8 cellular contexts compared by ENCODE assay signal in genomic region chr12:2691001-2691339, GRCh38.
DNase-seq lines count a peak whose midpoint lies in the region; ATAC-seq and TF ChIP-seq lines count a peak whose summit lies in the region.

No MANE protein-coding gene starts in this region.

- peak overlapping the region; percentile 70 for H4K12ac ChIP-seq in trophoblast cell (ENCODE audit: low read depth, low read length)

- H3K27ac ChIP-seq in IMR-90 (ENCODE audit: insufficient read depth, low read length) (no peak overlapping the region), trophoblast cell (ENCODE audit: low read depth, low read length) (no peak overlapping the region)

- peak overlapping the region; percentile 76 for H2AFZ ChIP-seq in IMR-90 (replicated peaks; ENCODE audit: low read length, poor library complexity)
- H2AFZ ChIP-seq in trophoblast cell (ENCODE audit: insufficient read depth, low read length, poor library complexity), result peak overlapping the region; percentile 69

- no peak overlapping the region for H2BK20ac ChIP-seq in IMR-90 (ENCODE audit: low read depth, low read length)

- BruUV-seq in IMR-90 (replicated peaks; lab: Mats Ljungman, UMichigan), result no TSS peak

- H3K27me3 ChIP-seq in IMR-90 (ENCODE audit: control insufficient read depth, insufficient read depth, low read length) (peaks cover 8% of the 10 kb centered on the region), trophoblast cell (ENCODE audit: insufficient read depth, low read length) (no peaks in the 10 kb centered on the region)

- no peak overlapping the region for H2AK5ac ChIP-seq in IMR-90 (ENCODE audit: low read depth, low read length)
- H2AK5ac ChIP-seq in trophoblast cell (ENCODE audit: low read length), result no peak overlapping the region

- CTCF ChIA-PET in IMR-90 (lab: Yijun Ruan, JAX), result no interaction called here

- peaks cover 3% of the 10 kb centered on the region; the same call in 1 of the 2 replicates for H3K9me1 ChIP-seq in IMR-90 (ENCODE audit: insufficient read depth, low read length)

- H3K4me3 ChIP-seq in IMR-90 (ENCODE audit: insufficient read depth, low read depth, low read length), result no peak overlapping the region
- H3K4me3 ChIP-seq in trophoblast cell (ENCODE audit: low read depth, low read length), result peak overlapping the region; percentile 69

- H3K23ac ChIP-seq in IMR-90 (ENCODE audit: low read depth, low read length), result no peak overlapping the region
- H3K23ac ChIP-seq in trophoblast cell (ENCODE audit: low read length), result no peak overlapping the region

- H4K5ac ChIP-seq in IMR-90 (ENCODE audit: low read depth, low read length), result no peak overlapping the region

- no peak overlapping the region for H4K91ac ChIP-seq in IMR-90 (ENCODE audit: insufficient read depth, low read depth, low read length)
- no peak overlapping the region for H4K91ac ChIP-seq in trophoblast cell (ENCODE audit: low read depth, low read length)

- no peak overlapping the region for H3K56ac ChIP-seq in IMR-90 (ENCODE audit: extremely low read depth, insufficient read depth, low read length)

- no peak for TF ChIP-seq RAD21 in IMR-90 (IDR thresholded peaks at IDR 0.05; ENCODE audit: low read length)

- ATAC-seq in GM18867 (IDR thresholded peaks at IDR 0.05; ENCODE audit: unreplicated experiment) (peak; percentile 17), IMR-90 (ENCODE audit: low read depth) (peak; percentile 35; the same call in 1 of the 2 replicates)

- no peaks in the 10 kb centered on the region for H3K79me1 ChIP-seq in IMR-90 (ENCODE audit: low read depth in 1 of 2, low read length in 2 of 2)
- peaks cover 4% of the 10 kb centered on the region for H3K79me1 ChIP-seq in trophoblast cell (ENCODE audit: low read length)

- DNase-seq in IMR-90 (peak; percentile 7), endothelial cell (ENCODE audit: low spot score) (peak; percentile 47), trophoblast cell (peak in 1 of 2 donors; percentile 39), GM19240 (ENCODE audit: insufficient read length, low spot score) (no peak), amniotic stem cell (lab: John Stamatoyannopoulos, UW) (no peak), ureter (ENCODE audit: low spot score) (no peak)
- peak; percentile 71 for DNase-seq in activated CD4-positive, alpha-beta T cell treated with anti-CD3 and anti-CD28 coated beads for 48 hours

- H3K9ac ChIP-seq in IMR-90 (ENCODE audit: low read depth, low read length) (no peak overlapping the region), trophoblast cell (ENCODE audit: low read length) (no peak overlapping the region)

- H3K18ac ChIP-seq in IMR-90 (ENCODE audit: low read depth, low read length) (no peak overlapping the region), trophoblast cell (ENCODE audit: low read length) (no peak overlapping the region)

- no peaks in the 10 kb centered on the region for H4K20me1 ChIP-seq in IMR-90 (ENCODE audit: insufficient read depth, low read length)

- H2BK5ac ChIP-seq in IMR-90 (ENCODE audit: low read depth, low read length, poor library complexity, severe bottlenecking) (no peak overlapping the region), trophoblast cell (ENCODE audit: low read depth, low read length, poor library complexity) (no peak overlapping the region)

- POLR2A ChIA-PET in IMR-90 (lab: Charles Lee; ENCODE audit: unreplicated experiment), result no interaction called here

- H3K4me3 Mint-ChIP-seq in endothelial cell (ENCODE audit: unreplicated experiment), result peak overlapping the region; percentile 89

- peaks cover 13% of the 10 kb centered on the region for H3K36me3 Mint-ChIP-seq in endothelial cell (ENCODE audit: low read depth, unreplicated experiment)

- H3K4ac ChIP-seq in IMR-90 (ENCODE audit: low read depth, low read length) (no peak overlapping the region), trophoblast cell (ENCODE audit: low read depth, low read length) (no peak overlapping the region)

- H3K14ac ChIP-seq in IMR-90 (replicated peaks; ENCODE audit: low read depth, low read length) (no peak overlapping the region), trophoblast cell (ENCODE audit: low read length) (no peak overlapping the region)

- no peak for TF ChIP-seq POLR2A in IMR-90 (IDR thresholded peaks at IDR 0.05; ENCODE audit: low read depth, low read length)

- WGBS in IMR-90 (ENCODE audit: extremely low coverage in 2 of 2, insufficient read length in 1 of 2), 2 experiments, result 42% methylated on average over 22 of the region's 28 CpGs; no CpG with 5 or more reads in 1 of the 2 experiments
- no CpG with 5 or more reads among the region's 28 CpGs for WGBS in trophoblast cell (ENCODE audit: extremely low coverage, insufficient coverage, insufficient read length)

- dilution Hi-C loops in IMR-90 (cut with HindIII; ENCODE audit: low sequenced_read_pairs, unreplicated experiment), result no loop called here

- no peaks in the 10 kb centered on the region for H3K9me3 Mint-ChIP-seq in endothelial cell (ENCODE audit: unreplicated experiment)

- intact Hi-C loops in IMR-90 (cut with micrococcal nuclease), result no loop called here

- peaks cover 2% of the 10 kb centered on the region for H3K79me2 ChIP-seq in trophoblast cell (ENCODE audit: control insufficient read depth, insufficient read depth, low read length, poor library complexity)

- in situ Hi-C loops in IMR-90 (cut with MboI; ENCODE audit: low sequenced_read_pairs), result no loop called here

- peak overlapping the region; percentile 9 for H2AK9ac ChIP-seq in IMR-90 (replicated peaks; ENCODE audit: low read depth, low read length, poor library complexity)

- peaks cover 18% of the 10 kb centered on the region for H3K4me1 Mint-ChIP-seq in endothelial cell (ENCODE audit: unreplicated experiment)

- H4K8ac ChIP-seq in IMR-90 (ENCODE audit: low read depth in 2 of 2, low read length in 2 of 2) (no peak overlapping the region), trophoblast cell (ENCODE audit: low read depth, low read length) (peak overlapping the region; percentile 81)

- no peaks in the 10 kb centered on the region for H3K9me3 ChIP-seq in IMR-90 (ENCODE audit: control insufficient read depth, insufficient read depth, low read length)
- peaks cover 2% of the 10 kb centered on the region for H3K9me3 ChIP-seq in trophoblast cell (ENCODE audit: insufficient read depth, low read depth, low read length)

- no peak overlapping the region for H2BK15ac ChIP-seq in IMR-90 (ENCODE audit: low read depth, low read length)

- H3K27me3 Mint-ChIP-seq in endothelial cell (ENCODE audit: unreplicated experiment), result peaks cover 14% of the 10 kb centered on the region

- H3K27ac Mint-ChIP-seq in endothelial cell (ENCODE audit: unreplicated experiment), result no peak overlapping the region

- H2BK12ac ChIP-seq in trophoblast cell (ENCODE audit: low read length), result no peak overlapping the region

- H2BK120ac ChIP-seq in IMR-90 (ENCODE audit: low read depth, low read length) (no peak overlapping the region), trophoblast cell (ENCODE audit: insufficient read depth, low read length, poor library complexity) (no peak overlapping the region)

- H3K36me3 ChIP-seq in IMR-90 (ENCODE audit: control insufficient read depth, insufficient read depth, low read length) (peaks cover 17% of the 10 kb centered on the region), trophoblast cell (ENCODE audit: control insufficient read depth in 1 of 2, insufficient read depth in 2 of 2, low read length in 2 of 2) (peaks cover 0 to 8% of the 10 kb centered on the region in 2 experiments)

- TF ChIP-seq CTCF in IMR-90 (conservative IDR thresholded peaks at IDR 0.05; ENCODE audit: low read depth, low read length) (no peak), endothelial cell (IDR thresholded peaks at IDR 0.05; ENCODE audit: unreplicated experiment) (no peak)

- H3K4me1 ChIP-seq in IMR-90 (ENCODE audit: control insufficient read depth, insufficient read depth, low read length) (no peaks in the 10 kb centered on the region), trophoblast cell (ENCODE audit: control insufficient read depth in 1 of 2, insufficient read depth in 2 of 2, low read length in 2 of 2) (peaks cover 0 to 2% of the 10 kb centered on the region in 2 experiments)

- H3K4me2 ChIP-seq in IMR-90 (ENCODE audit: low read depth, low read length), result no peak overlapping the region; the same call in 1 of the 2 replicates
- peak overlapping the region; percentile 81 for H3K4me2 ChIP-seq in trophoblast cell (ENCODE audit: low read length)

TF ChIP-seq in IMR-90, 13 proteins besides CTCF, POLR2A, EP300 and RAD21:
- TF ChIP-seq RFX5 (IDR thresholded peaks at IDR 0.05; ENCODE audit: low read depth, low read length), result no peak
- no peak for TF ChIP-seq BHLHE40 (IDR thresholded peaks at IDR 0.05; ENCODE audit: low read depth, low read length)
- TF ChIP-seq, protein P1, sequence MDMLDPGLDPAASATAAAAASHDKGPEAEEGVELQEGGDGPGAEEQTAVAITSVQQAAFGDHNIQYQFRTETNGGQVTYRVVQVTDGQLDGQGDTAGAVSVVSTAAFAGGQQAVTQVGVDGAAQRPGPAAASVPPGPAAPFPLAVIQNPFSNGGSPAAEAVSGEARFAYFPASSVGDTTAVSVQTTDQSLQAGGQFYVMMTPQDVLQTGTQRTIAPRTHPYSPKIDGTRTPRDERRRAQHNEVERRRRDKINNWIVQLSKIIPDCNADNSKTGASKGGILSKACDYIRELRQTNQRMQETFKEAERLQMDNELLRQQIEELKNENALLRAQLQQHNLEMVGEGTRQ (IDR thresholded peaks at IDR 0.05; ENCODE audit: low read depth, low read length), result no peak
- no peak for TF ChIP-seq SMC3 (IDR thresholded peaks at IDR 0.05; ENCODE audit: low read depth, low read length)
- no peak for TF ChIP-seq MXI1 (IDR thresholded peaks at IDR 0.05; ENCODE audit: borderline replicate concordance, low read depth, low read length)
- TF ChIP-seq MAZ (IDR thresholded peaks at IDR 0.05; ENCODE audit: borderline replicate concordance, low read depth, low read length), result no peak
- no peak for TF ChIP-seq CEBPB (IDR thresholded peaks at IDR 0.05; ENCODE audit: low read depth, low read length)
- no peak for TF ChIP-seq RCOR1 (IDR thresholded peaks at IDR 0.05; ENCODE audit: insufficient replicate concordance, low read length)
- TF ChIP-seq CHD1 (IDR thresholded peaks at IDR 0.05; ENCODE audit: low read depth, low read length), result no peak
- no peak for TF ChIP-seq ELK1 (IDR thresholded peaks at IDR 0.05; ENCODE audit: borderline replicate concordance, low read depth, low read length)
- TF ChIP-seq NFE2L2 (IDR thresholded peaks at IDR 0.05; ENCODE audit: low read depth, low read length), result no peak
- no peak for TF ChIP-seq MAFK (IDR thresholded peaks at IDR 0.05; ENCODE audit: low read depth, low read length)
- TF ChIP-seq FOS (IDR thresholded peaks at IDR 0.05; ENCODE audit: low read depth, low read length), result no peak
TF ChIP-seq in IMR-90: peak in this region for 0.

Comparison
In these comparisons a context has a peak if more than half of its experiments do, and no peak if none do; other contexts are left out.
1. DNase-seq: peak in IMR-90 (single experiment), activated CD4-positive, alpha-beta T cell treated with anti-CD3 and anti-CD28 coated beads for 48 hours (single experiment) and endothelial cell (single experiment); none in GM19240 (single experiment), amniotic stem cell (single experiment) and ureter (single experiment).